1 cellular context compared by ENCODE assay signal in the genomic region with DNA sequence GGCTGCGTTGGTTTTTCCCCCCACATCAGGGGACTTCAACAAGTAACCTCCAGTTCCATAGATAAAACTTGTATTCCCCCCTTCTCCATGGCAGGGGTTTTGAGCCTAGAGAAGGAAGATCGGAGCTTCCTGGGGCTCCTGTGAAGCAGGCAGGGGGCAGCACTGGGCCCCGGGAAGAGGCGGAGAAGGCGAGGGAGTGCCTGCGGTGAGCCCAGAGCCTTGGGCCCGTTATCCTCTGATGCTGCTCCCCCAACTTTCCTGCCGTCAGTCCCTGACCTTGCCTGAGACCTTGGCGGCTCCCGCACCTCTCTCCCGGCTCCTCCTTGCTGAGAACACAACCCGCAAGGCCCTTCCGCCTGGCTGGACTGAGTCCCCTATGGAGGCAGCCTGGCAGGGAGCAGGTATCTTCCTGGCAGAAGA.
TF ChIP-seq lines count a peak whose summit lies in the region.

No MANE protein-coding gene starts in this region.

TF ChIP-seq in SK-N-SH treated with all-trans-retinoic acid at 6 μM for 48 hours, 23 proteins besides CTCF, POLR2A, EP300 and RAD21 (continued from another document):
- TF ChIP-seq TSHZ2 (CRISPR knock-in tag; IDR thresholded peaks at IDR 0.05) (no peak), ARNTL (CRISPR knock-in tag; IDR thresholded peaks at IDR 0.05; ENCODE audit: borderline replicate concordance, low read depth) (no peak), TCF4 (CRISPR knock-in tag; IDR thresholded peaks at IDR 0.05; ENCODE audit: borderline replicate concordance) (no peak), POU6F1 (CRISPR knock-in tag; IDR thresholded peaks at IDR 0.05; ENCODE audit: borderline replicate concordance, low read depth) (no peak), CSRNP3 (CRISPR knock-in tag; IDR thresholded peaks at IDR 0.05) (no peak), CREB5 (CRISPR knock-in tag; IDR thresholded peaks at IDR 0.05; ENCODE audit: low read depth) (no peak), PPARA (CRISPR knock-in tag; IDR thresholded peaks at IDR 0.05; ENCODE audit: borderline replicate concordance) (no peak), ZNF70 (CRISPR knock-in tag; IDR thresholded peaks at IDR 0.05) (no peak), SNAI2 (CRISPR knock-in tag; IDR thresholded peaks at IDR 0.05) (no peak), TOX (CRISPR knock-in tag; IDR thresholded peaks at IDR 0.05; ENCODE audit: borderline replicate concordance) (no peak), CSDC2 (CRISPR knock-in tag; IDR thresholded peaks at IDR 0.05) (no peak)
